10 cellular contexts compared by ENCODE assay signal in the genomic region with DNA sequence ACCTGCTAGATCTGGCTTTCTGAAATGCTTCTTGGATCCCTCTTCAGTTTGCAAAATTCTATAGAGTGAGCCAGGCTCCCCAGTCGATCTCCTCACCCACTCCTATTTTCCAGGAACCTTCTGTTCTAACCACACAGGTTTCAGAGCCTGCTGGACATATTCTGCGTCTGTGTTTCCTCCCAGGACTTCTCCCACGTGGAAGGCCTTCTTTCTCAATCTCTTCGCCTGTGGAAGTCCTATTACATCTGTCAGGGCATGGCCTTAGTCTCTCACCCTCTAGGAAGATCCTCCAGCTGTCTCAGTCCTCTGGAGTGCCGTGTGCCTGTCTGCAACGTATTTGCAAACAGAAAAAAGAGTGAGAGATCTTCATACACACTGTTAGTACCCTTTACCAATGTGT. TPM values are rescaled to one million over a fixed set of nuclear protein-coding genes. Genes with fewer than 3 reads are reported as not detected.
DNase-seq lines count a peak whose midpoint lies in the region; ATAC-seq and TF ChIP-seq lines count a peak whose summit lies in the region.
"Had no signal": no experiment of that assay in that cellular context is flagged by ENCODE, and none has a peak within 500 bp of the region (broad histone marks: within the 10 kb centered on the region; RNA-seq: fewer than 3 reads in every experiment).

No MANE protein-coding gene starts in this region.

- peak overlapping the region; percentile 60 for H3K27ac ChIP-seq in cardiac muscle cell
- H3K27ac ChIP-seq: WERI-Rb-1 had no signal

- no peaks in the 10 kb centered on the region for H3K36me3 ChIP-seq in cardiac muscle cell

- peaks cover 2% of the 10 kb centered on the region for H3K36me3 Mint-ChIP-seq in activated CD4-positive, alpha-beta memory T cell treated with anti-CD3 and anti-CD28 coated beads for 36 hours

- CTCF ChIA-PET in activated CD4-positive, alpha-beta memory T cell treated with anti-CD3 and anti-CD28 coated beads for 36 hours (lab: Charles Lee): no interaction called here

- H3K27ac Mint-ChIP-seq in activated CD4-positive, alpha-beta memory T cell treated with anti-CD3 and anti-CD28 coated beads for 36 hours: peak overlapping the region; percentile 57

- no peak overlapping the region for H3K4me3 ChIP-seq in cardiac muscle cell

- H3K4me1 Mint-ChIP-seq in activated CD4-positive, alpha-beta memory T cell treated with anti-CD3 and anti-CD28 coated beads for 36 hours (ENCODE audit: low read depth): peaks cover 16% of the 10 kb centered on the region

- H3K27me3 ChIP-seq in cardiac muscle cell: no peaks in the 10 kb centered on the region

- peaks cover 3% of the 10 kb centered on the region for H3K4me1 ChIP-seq in cardiac muscle cell (ENCODE audit: low read depth)

- ATAC-seq in sciatic nerve (peak; percentile 87), HG03039 (IDR thresholded peaks at IDR 0.05; ENCODE audit: unreplicated experiment) (no peak)

- TF ChIP-seq CTCF in cardiac muscle cell (IDR thresholded peaks at IDR 0.05; ENCODE audit: low read depth, low read length): no peak

- H3K9me3 ChIP-seq in cardiac muscle cell (ENCODE audit: low read depth): no peaks in the 10 kb centered on the region

- POLR2A ChIA-PET in activated CD4-positive, alpha-beta memory T cell treated with anti-CD3 and anti-CD28 coated beads for 36 hours (lab: Charles Lee): interaction anchor here (0.6 to 1.4 kb wide), 3 partner anchors 35 to 472 kb away, joined by 3 to 4 read pairs (median 4); no protein-coding TSS in a partner anchor

- H3K27me3 Mint-ChIP-seq in activated CD4-positive, alpha-beta memory T cell treated with anti-CD3 and anti-CD28 coated beads for 36 hours: no peaks in the 10 kb centered on the region

- intact Hi-C loops in activated CD4-positive, alpha-beta memory T cell treated with anti-CD3 and anti-CD28 coated beads for 36 hours (cut with micrococcal nuclease): no loop called here
- intact Hi-C loops in sciatic nerve (cut with DNase I): no loop called here

- DNase-seq in EH (ENCODE audit: low read depth) (peak; percentile 16), cardiac muscle cell (ENCODE audit: low read depth in 1 of 2, low spot score in 1 of 2) (peak in 1 of 2 donors; percentile 72), sciatic nerve (ENCODE audit: low spot score) (no peak), KG1 (lab: John Stamatoyannopoulos, UW) (no peak), NCI-H1930 (lab: John Stamatoyannopoulos, UW) (no peak), ACHN (no peak)
- no peak for DNase-seq in activated CD4-positive, alpha-beta memory T cell treated with anti-CD3 and anti-CD28 coated beads for 36 hours
- DNase-seq: NCI-H1092, WERI-Rb-1 had no signal

- H3K9me3 Mint-ChIP-seq in activated CD4-positive, alpha-beta memory T cell treated with anti-CD3 and anti-CD28 coated beads for 36 hours: no peaks in the 10 kb centered on the region

- in situ Hi-C loops in ACHN (cut with HindIII; ENCODE audit: low pct_ligation_motif_present, low pct_unique_long_range_greater_than_20kb, low sequenced_read_pairs): no loop called here

- no peak overlapping the region for H3K4me3 Mint-ChIP-seq in activated CD4-positive, alpha-beta memory T cell treated with anti-CD3 and anti-CD28 coated beads for 36 hours

RNA-seq across cellular contexts. Expression of a gene that starts 1.7 kb away (rescaled TPM):
- 10 to 100 TPM; 17.8 to 18.8 TPM for total RNA-seq in activated CD4-positive, alpha-beta memory T cell treated with anti-CD3 and anti-CD28 coated beads for 36 hours
- total RNA-seq in cardiac muscle cell (26.7 and 59.0 TPM in 2 replicates), sciatic nerve (47.5 TPM)
- polyA plus RNA-seq in cardiac muscle cell: 58.4 and 81.2 TPM in 2 replicates

RNA-seq across cellular contexts. Expression of a gene that starts 39.8 kb away (rescaled TPM):
- 100 to 1,000 TPM in 1 of 2 experiments, 10 to 100 TPM in 1; 88.7 to 104 TPM for total RNA-seq in activated CD4-positive, alpha-beta memory T cell treated with anti-CD3 and anti-CD28 coated beads for 36 hours
- total RNA-seq in cardiac muscle cell: 29.9 and 58.1 TPM in 2 replicates
- polyA plus RNA-seq in cardiac muscle cell: 55.5 and 87.7 TPM in 2 replicates
- total RNA-seq in sciatic nerve: 78.7 TPM
